ENCODE assay signal across 9 cellular contexts in genomic region chr14:53613404-53614253, GRCh38.
DNase-seq lines count a peak whose midpoint lies in the region; ATAC-seq, FAIRE-seq and TF ChIP-seq lines count a peak whose summit lies in the region.
"Had no signal": no experiment of that assay in that cellular context is flagged by ENCODE, and none has a peak within 500 bp of the region (broad histone marks: within the 10 kb centered on the region; RNA-seq: fewer than 3 reads in every experiment).

No MANE protein-coding gene starts in this region.

- no peak overlapping the region for H3K4me3 Mint-ChIP-seq in naive thymus-derived CD4-positive, alpha-beta T cell

- FAIRE-seq in D721Med (lab: Jason Lieb, UNC): no peak
- FAIRE-seq: K562 had no signal

- H3K4me3 ChIP-seq in SJSA1: no peak overlapping the region
- no peak overlapping the region for H3K4me3 ChIP-seq in mucosa of descending colon
- no peak overlapping the region for H3K4me3 ChIP-seq in naive thymus-derived CD4-positive, alpha-beta T cell (ENCODE audit: low read length)
- H3K4me3 ChIP-seq: K562 had no signal

- intact Hi-C loops in mucosa of descending colon (cut with DNase I, micrococcal nuclease): no loop called here
- intact Hi-C loops in naive thymus-derived CD4-positive, alpha-beta T cell (cut with micrococcal nuclease): no loop called here

- H3K27me3 ChIP-seq in SJSA1 (replicated peaks): peaks cover 8% of the 10 kb centered on the region; the same call in 1 of the 2 replicates
- H3K27me3 ChIP-seq in naive thymus-derived CD4-positive, alpha-beta T cell (ENCODE audit: control insufficient read depth in 2 of 2, insufficient read depth in 2 of 2, low read length in 2 of 2): no peaks in the 10 kb centered on the region

- ATAC-seq in GM21367 (IDR thresholded peaks at IDR 0.05; ENCODE audit: unreplicated experiment) (peak; percentile 95), HG03521 (IDR thresholded peaks at IDR 0.05; ENCODE audit: unreplicated experiment) (peak; percentile 97), mucosa of descending colon (peak; percentile 94)
- no peak for ATAC-seq in naive thymus-derived CD4-positive, alpha-beta T cell
- ATAC-seq: K562 had no signal

- H3K4me1 ChIP-seq in SJSA1 (replicated peaks) (no peaks in the 10 kb centered on the region; the same call in none of the 2 replicates), mucosa of descending colon (ENCODE audit: low read depth) (peaks cover 3% of the 10 kb centered on the region)
- H3K4me1 ChIP-seq in naive thymus-derived CD4-positive, alpha-beta T cell (ENCODE audit: control insufficient read depth in 2 of 2, insufficient read depth in 2 of 2, low read length in 2 of 2): no peaks in the 10 kb centered on the region

- no peaks in the 10 kb centered on the region for H3K36me3 Mint-ChIP-seq in naive thymus-derived CD4-positive, alpha-beta T cell

- H3K4me1 Mint-ChIP-seq in naive thymus-derived CD4-positive, alpha-beta T cell: no peaks in the 10 kb centered on the region

- H3K27me3 Mint-ChIP-seq in naive thymus-derived CD4-positive, alpha-beta T cell: peaks cover 0 to 13% (median 0%) of the 10 kb centered on the region in 5 donors

- H3K27ac ChIP-seq in SJSA1: no peak overlapping the region
- no peak overlapping the region for H3K27ac ChIP-seq in naive thymus-derived CD4-positive, alpha-beta T cell (ENCODE audit: low read depth, low read length)

- POLR2A ChIA-PET in naive thymus-derived CD4-positive, alpha-beta T cell (lab: Charles Lee): interaction anchor here (0.7 kb wide), 1 partner anchor 139 kb away, joined by 4 read pairs; no protein-coding TSS in a partner anchor

- H3K9me3 ChIP-seq in SJSA1 (replicated peaks): no peaks in the 10 kb centered on the region; the same call in 1 of the 2 replicates
- no peaks in the 10 kb centered on the region for H3K9me3 ChIP-seq in mucosa of descending colon
- H3K9me3 ChIP-seq in naive thymus-derived CD4-positive, alpha-beta T cell (ENCODE audit: control insufficient read depth in 2 of 3, low read length in 3 of 3): no peaks in the 10 kb centered on the region

- H3K27ac Mint-ChIP-seq in naive thymus-derived CD4-positive, alpha-beta T cell: no peak overlapping the region

- no peak for TF ChIP-seq CTCF in mucosa of descending colon (IDR thresholded peaks at IDR 0.05)
- TF ChIP-seq CTCF in D721Med (IDR thresholded peaks at IDR 0.05; ENCODE audit: insufficient read depth, missing control alignments): no peak

- CTCF ChIA-PET in naive thymus-derived CD4-positive, alpha-beta T cell (lab: Charles Lee): no interaction called here

- DNase-seq in EL (peak; percentile 45), SJSA1 (ENCODE audit: low read depth in 1 of 2, low spot score in 2 of 2) (peak; percentile 31 to 46), mucosa of descending colon (peak in 2 of 3 donors; percentile 13 to 35), D721Med (ENCODE audit: insufficient read length, low spot score) (no peak), nucleus accumbens (lab: John Stamatoyannopoulos, UW) (no peak)
- no peak for DNase-seq in naive thymus-derived CD4-positive, alpha-beta T cell

- no peaks in the 10 kb centered on the region for H3K36me3 ChIP-seq in SJSA1
- no peaks in the 10 kb centered on the region for H3K36me3 ChIP-seq in mucosa of descending colon (ENCODE audit: low read depth)
- H3K36me3 ChIP-seq in naive thymus-derived CD4-positive, alpha-beta T cell (ENCODE audit: control insufficient read depth in 2 of 3, insufficient read depth in 3 of 3, low read length in 3 of 3): no peaks in the 10 kb centered on the region

- peaks cover 0 to 29% (median 7%) of the 10 kb centered on the region in 11 donors for H3K9me3 Mint-ChIP-seq in naive thymus-derived CD4-positive, alpha-beta T cell

Comparison
In these comparisons a context has a peak if more than half of its experiments do, and no peak if none do; other contexts are left out.
1. DNase-seq: peak in EL (single experiment), SJSA1 (2 of 2) and mucosa of descending colon (2 of 3); none in D721Med (single experiment), nucleus accumbens (0 of 56) and naive thymus-derived CD4-positive, alpha-beta T cell (0 of 9).